ENCODE assay signal across 34 cellular contexts in the genomic region with DNA sequence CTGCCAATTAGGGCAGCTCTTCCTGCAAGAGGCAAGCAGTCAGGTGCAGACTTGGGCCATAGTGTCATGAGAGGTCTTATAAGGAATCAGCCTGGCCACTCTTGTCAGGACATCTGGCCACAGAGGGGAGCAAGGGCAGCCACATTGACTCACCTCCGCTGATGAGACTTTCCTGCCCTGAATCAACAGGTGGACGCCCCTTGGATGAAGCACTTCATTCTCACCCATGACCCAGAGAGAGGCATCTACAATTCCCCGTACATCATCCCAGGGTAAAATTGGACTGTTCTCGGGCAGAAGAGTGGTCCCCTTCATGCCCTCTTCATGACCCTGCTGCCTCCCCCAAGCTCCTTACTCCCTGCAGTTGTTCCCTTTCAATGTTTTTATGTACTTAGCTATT. TPM values are rescaled to one million over a fixed set of nuclear protein-coding genes. Genes with fewer than 3 reads are reported as not detected.
"Had no signal": no experiment of that assay in that cellular context is flagged by ENCODE, and none has a peak within 500 bp of the region (broad histone marks: within the 10 kb centered on the region; RNA-seq: fewer than 3 reads in every experiment).

No MANE protein-coding gene starts in this region.

- ATAC-seq: activated CD4-positive, alpha-beta T cell treated with anti-CD3 and anti-CD28 coated beads for 36 hours; activated CD8-positive, alpha-beta memory T cell treated with anti-CD3 and anti-CD28 coated beads, Interleukin-2, amount 10 ng/mL, durations not matched to agents 7 days and 5 days; activated CD8-positive, alpha-beta T cell treated with anti-CD3 and anti-CD28 coated beads, Interleukin-2, amount 10 ng/mL, durations not matched to agents 7 days and 5 days; activated naive CD8-positive, alpha-beta T cell treated with anti-CD3 and anti-CD28 coated beads, Interleukin-2, amount 50 U/mL, for 24 hours; body of pancreas; effector memory CD8-positive, alpha-beta T cell; foreskin keratinocyte; gastrocnemius medialis had no signal

- DNase-seq: activated CD4-positive, alpha-beta memory T cell treated with anti-CD3 and anti-CD28 coated beads for 36 hours; activated CD4-positive, alpha-beta T cell treated with anti-CD3 and anti-CD28 coated beads for 36 hours; activated CD4-positive, alpha-beta T cell treated with anti-CD3 and anti-CD28 coated beads, Interleukin-2, amount 10 ng/mL, durations not matched to agents 24 days and 14 days; activated CD4-positive, CD25-positive, alpha-beta regulatory T cell; activated CD4-positive, CD25-positive, alpha-beta regulatory T cell treated with anti-CD3 and anti-CD28 coated beads, Interleukin-2, amount 50 U/mL, for 72 hours; activated CD8-positive, alpha-beta memory T cell treated with anti-CD3 and anti-CD28 coated beads, Interleukin-2, amount 10 ng/mL, durations not matched to agents 7 days and 5 days; activated CD8-positive, alpha-beta memory T cell treated with anti-CD3 and anti-CD28 coated beads, Interleukin-2, amount 50 U/mL, for 4 hours; activated CD8-positive, alpha-beta T cell treated with anti-CD3 and anti-CD28 coated beads, Interleukin-2, amount 10 ng/mL, durations not matched to agents 7 days and 5 days; activated effector memory CD4-positive, alpha-beta T cell treated with anti-CD3 and anti-CD28 coated beads, Interleukin-2, amount 50 U/mL, for 16 hours; activated naive CD4-positive, alpha-beta T cell treated with anti-CD3 and anti-CD28 coated beads for 36 hours; activated naive CD8-positive, alpha-beta T cell treated with anti-CD3 and anti-CD28 coated beads for 36 hours; activated naive CD8-positive, alpha-beta T cell treated with anti-CD3 and anti-CD28 coated beads, Interleukin-2, amount 50 U/mL, for 24 hours; activated T-cell treated with anti-CD3 and anti-CD28 coated beads, Interleukin-2, amount 50 U/mL, for 1 hour; activated T-cell treated with anti-CD3 and anti-CD28 coated beads, Interleukin-2, amount 50 U/mL, for 48 hours; adrenal gland; amygdala; aorta; body of pancreas; caudate nucleus; cortex of kidney; dermis blood vessel endothelial cell; effector CD4-positive, alpha-beta T cell; effector memory CD8-positive, alpha-beta T cell; erythroblast; foreskin keratinocyte; gastrocnemius medialis; glutamatergic neuron; T-helper 2 cell had no signal

- H3K27ac ChIP-seq: adrenal gland, body of pancreas, esophagus muscularis mucosa, foreskin keratinocyte, gastrocnemius medialis had no signal

- H3K4me3 ChIP-seq: adrenal gland, body of pancreas, esophagus muscularis mucosa, gastrocnemius medialis had no signal

- H3K27me3 ChIP-seq: adrenal gland, body of pancreas, foreskin keratinocyte, gastrocnemius medialis had no signal

- H3K4me1 ChIP-seq: adrenal gland, body of pancreas, esophagus muscularis mucosa, foreskin keratinocyte, gastrocnemius medialis had no signal

- H3K9me3 ChIP-seq: adrenal gland, body of pancreas, esophagus muscularis mucosa, gastrocnemius medialis had no signal

- H3K36me3 ChIP-seq: adrenal gland, esophagus muscularis mucosa, gastrocnemius medialis had no signal

RNA-seq across cellular contexts. Expression of a gene that starts 16.9 kb away (rescaled TPM):
- total RNA-seq: activated CD4-positive, alpha-beta memory T cell treated with anti-CD3 and anti-CD28 coated beads for 36 hours; activated CD4-positive, alpha-beta T cell treated with anti-CD3 and anti-CD28 coated beads for 36 hours; activated CD4-positive, alpha-beta T cell treated with anti-CD3 and anti-CD28 coated beads, Interleukin-2, amount 10 ng/mL, durations not matched to agents 24 days and 14 days; activated CD8-positive, alpha-beta memory T cell treated with anti-CD3 and anti-CD28 coated beads for 36 hours; activated CD8-positive, alpha-beta memory T cell treated with anti-CD3 and anti-CD28 coated beads, Interleukin-2, amount 10 ng/mL, durations not matched to agents 7 days and 5 days; activated CD8-positive, alpha-beta T cell treated with anti-CD3 and anti-CD28 coated beads, Interleukin-2, amount 10 ng/mL, durations not matched to agents 7 days and 5 days; activated naive CD4-positive, alpha-beta T cell treated with anti-CD3 and anti-CD28 coated beads for 36 hours; activated naive CD8-positive, alpha-beta T cell treated with anti-CD3 and anti-CD28 coated beads for 36 hours; activated T-helper 1 cell treated with anti-CD3 and anti-CD28 coated beads, Interleukin-12 subunit alpha, Interleukin-12 subunit beta, Interleukin-2, Interleukin-4 antibody, amounts not matched to agents 30 ng/mL and 10 ng/mL and 1 ng/mL, durations not matched to agents 14 hours and 24 hours and 36 hours; activated T-helper 2 cell treated with anti-CD3 and anti-CD28 coated beads, Interferon-gamma antibody, Interleukin-2, Interleukin-4, amounts not matched to agents 10 μg/mL and 5 μg/mL and 100 μg/mL, durations not matched to agents 14 hours and 24 hours and 36 hours; adrenal gland; aorta; body of pancreas; chondrocyte; esophagus muscularis mucosa; foreskin keratinocyte; gastrocnemius medialis; T-helper 1 cell treated with Interleukin-12 subunit alpha and Interleukin-12 subunit beta and Interleukin-4 antibody, amounts not matched to agents 30 ng/mL and 1 ng/mL, for 36 hours had no signal
- polyA plus RNA-seq: adrenal gland, aorta, foreskin keratinocyte had no signal
